10 cellular contexts compared by ENCODE assay signal in the genomic region with DNA sequence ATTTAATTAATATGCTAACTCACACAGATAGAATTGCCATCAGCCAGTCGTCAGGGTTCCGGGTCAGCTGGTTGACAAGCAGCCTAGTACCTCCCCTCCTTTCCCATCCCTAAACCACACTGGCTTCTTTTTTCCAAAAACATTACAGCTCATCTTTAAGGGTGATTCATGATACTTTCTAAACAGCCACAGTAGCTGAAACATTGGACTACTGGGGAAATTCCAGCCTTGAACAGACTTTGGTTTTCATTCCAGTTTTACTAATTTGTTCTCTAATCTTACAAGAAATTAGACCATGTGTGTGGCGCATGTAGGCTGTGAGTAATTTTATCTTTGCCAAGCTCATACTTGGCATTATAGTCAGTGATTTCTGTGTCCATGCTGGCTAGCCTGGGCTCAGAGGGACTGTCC.
DNase-seq lines count a peak whose midpoint lies in the region; ATAC-seq, FAIRE-seq and TF ChIP-seq lines count a peak whose summit lies in the region.
"Had no signal": no experiment of that assay in that cellular context is flagged by ENCODE, and none has a peak within 500 bp of the region (broad histone marks: within the 10 kb centered on the region; RNA-seq: fewer than 3 reads in every experiment).

No MANE protein-coding gene starts in this region.

- H3K4me3 Mint-ChIP-seq in stimulated activated memory B cell treated with anti-CD40 and anti-IgM and Interleukin-4, amounts not matched to agents 10 μg/mL and 1 μg/mL and 100 μg/mL, for 72 hours: no peak overlapping the region

- H3K9me3 ChIP-seq in PC-3 (ENCODE audit: low read length): no peaks in the 10 kb centered on the region

- no peaks in the 10 kb centered on the region for H3K9me3 Mint-ChIP-seq in stimulated activated memory B cell treated with anti-CD40 and anti-IgM and Interleukin-4, amounts not matched to agents 10 μg/mL and 1 μg/mL and 100 μg/mL, for 72 hours

- peaks cover 15% of the 10 kb centered on the region for H3K4me1 Mint-ChIP-seq in stimulated activated memory B cell treated with anti-CD40 and anti-IgM and Interleukin-4, amounts not matched to agents 10 μg/mL and 1 μg/mL and 100 μg/mL, for 72 hours

- H3K4me2 ChIP-seq in PC-3 (ENCODE audit: low read length): peak overlapping the region; percentile 30

- H3K27ac ChIP-seq in PC-3 (ENCODE audit: low read length): peak overlapping the region; percentile 66

- ATAC-seq in GM18870 (IDR thresholded peaks at IDR 0.05; ENCODE audit: unreplicated experiment): peak; percentile 52
- peak; percentile 91 for ATAC-seq in PC-3
- peak; percentile 49 for ATAC-seq in stimulated activated memory B cell treated with anti-CD40 and anti-IgM and Interleukin-4, amounts not matched to agents 10 μg/mL and 1 μg/mL and 100 μg/mL, for 72 hours

- no peaks in the 10 kb centered on the region for H3K27me3 ChIP-seq in PC-3 (ENCODE audit: low read length)

- no peak overlapping the region for H2AFZ ChIP-seq in PC-3 (ENCODE audit: low read length)

- peak; percentile 73 for DNase-seq in PC-3
- DNase-seq in fibroblast of the conjunctiva (ENCODE audit: low read depth): peak; percentile 68
- no peak for DNase-seq in globus pallidus (ENCODE audit: low spot score)
- no peak for DNase-seq in GM19239 (ENCODE audit: insufficient read length, low spot score)
- DNase-seq in HuH-7.5 (ENCODE audit: low spot score): no peak
- no peak for DNase-seq in T-helper 1 cell
- DNase-seq: activated effector memory CD4-positive, alpha-beta T cell treated with Interleukin-2 at 50 U/mL for 16 hours; NCI-H345 had no signal

- peaks cover 24% of the 10 kb centered on the region for H3K27me3 Mint-ChIP-seq in stimulated activated memory B cell treated with anti-CD40 and anti-IgM and Interleukin-4, amounts not matched to agents 10 μg/mL and 1 μg/mL and 100 μg/mL, for 72 hours

- no peak overlapping the region for H3K27ac Mint-ChIP-seq in stimulated activated memory B cell treated with anti-CD40 and anti-IgM and Interleukin-4, amounts not matched to agents 10 μg/mL and 1 μg/mL and 100 μg/mL, for 72 hours

- CTCF ChIA-PET in PC-3 (lab: Charles Lee): interaction anchor here (0.9 kb wide), 1 partner anchor 97 kb away, joined by 3 read pairs; no protein-coding TSS in a partner anchor

- no TSS peak for BruUV-seq in PC-3 (replicated peaks; lab: Mats Ljungman, UMichigan)

- H3K36me3 Mint-ChIP-seq in stimulated activated memory B cell treated with anti-CD40 and anti-IgM and Interleukin-4, amounts not matched to agents 10 μg/mL and 1 μg/mL and 100 μg/mL, for 72 hours: no peaks in the 10 kb centered on the region

- TF ChIP-seq CTCF in PC-3 (conservative IDR thresholded peaks at IDR 0.05; ENCODE audit: low read depth, low read length): no peak

- H3K79me2 ChIP-seq in PC-3 (ENCODE audit: low read length): peaks cover 32% of the 10 kb centered on the region

- intact Hi-C loops in PC-3 (cut with micrococcal nuclease): loop anchor here (10.0 kb wide), 1 partner anchor 111 kb away; a partner anchor contains a TSS

- H3K9me2 ChIP-seq in PC-3 (replicated peaks; ENCODE audit: low read length): no peaks in the 10 kb centered on the region

- no peaks in the 10 kb centered on the region for H3K36me3 ChIP-seq in PC-3 (ENCODE audit: low read depth, low read length)

- H3K4me1 ChIP-seq in PC-3 (ENCODE audit: insufficient read depth, low read length): peaks cover 23% of the 10 kb centered on the region

- peaks cover 7% of the 10 kb centered on the region for H3F3A ChIP-seq in PC-3 (ENCODE audit: low read length, unreplicated experiment)

- no peaks in the 10 kb centered on the region for H4K20me1 ChIP-seq in PC-3 (ENCODE audit: low read length)

- no peak for FAIRE-seq in GM19239 (lab: Jason Lieb, UNC)

- no peak overlapping the region for H3K4me3 ChIP-seq in PC-3 (ENCODE audit: low read length)

- no peak overlapping the region; the same call in 1 of the 2 replicates for H3K9ac ChIP-seq in PC-3 (ENCODE audit: low read length)

- POLR2A ChIA-PET in PC-3 (lab: Charles Lee; ENCODE audit: unreplicated experiment): interaction anchor here (0.7 kb wide), 2 partner anchors 21 to 31 kb away, joined by 3 to 4 read pairs; no protein-coding TSS in a partner anchor

Comparison
In these comparisons a context has a peak if more than half of its experiments do, and no peak if none do; other contexts are left out.
1. DNase-seq: peak in PC-3 (single experiment) and fibroblast of the conjunctiva (single experiment); none in globus pallidus (single experiment), GM19239 (single experiment), HuH-7.5 (single experiment) and T-helper 1 cell (0 of 5).
2. Peak in every context shown above with its lines, with median percentiles within 50 percentile points of each other: ATAC-seq.